Comparison of ENCODE assay signal across 1 cellular context in the genomic region with DNA sequence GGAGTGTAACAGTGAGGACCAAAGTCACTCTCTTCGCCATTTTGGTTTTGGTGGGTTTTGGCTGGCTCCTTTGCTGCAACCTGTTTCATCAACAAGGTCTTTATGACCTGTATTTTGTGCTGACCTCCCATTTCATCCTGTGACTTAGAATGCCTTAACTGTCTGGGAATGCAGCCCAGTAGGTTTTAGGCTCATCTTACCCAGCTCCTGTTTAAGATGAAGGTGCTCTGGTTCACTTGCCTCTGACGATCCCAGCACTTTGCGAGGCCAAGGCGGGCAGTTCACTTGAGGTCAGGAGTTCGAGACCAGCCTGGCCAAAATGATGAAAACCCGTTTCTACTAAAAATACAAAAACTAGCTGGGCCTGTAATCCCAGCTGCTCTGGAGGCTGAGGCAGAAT.
TF ChIP-seq lines count a peak whose summit lies in the region.

No MANE protein-coding gene starts in this region.

TF ChIP-seq in HepG2, 621 proteins besides CTCF, POLR2A, EP300 and RAD21:
- TF ChIP-seq SOX6 (IDR thresholded peaks at IDR 0.05) = no peak
- no peak for TF ChIP-seq SOX6 (CRISPR knock-in tag; IDR thresholded peaks at IDR 0.05)
- TF ChIP-seq, protein P1, sequence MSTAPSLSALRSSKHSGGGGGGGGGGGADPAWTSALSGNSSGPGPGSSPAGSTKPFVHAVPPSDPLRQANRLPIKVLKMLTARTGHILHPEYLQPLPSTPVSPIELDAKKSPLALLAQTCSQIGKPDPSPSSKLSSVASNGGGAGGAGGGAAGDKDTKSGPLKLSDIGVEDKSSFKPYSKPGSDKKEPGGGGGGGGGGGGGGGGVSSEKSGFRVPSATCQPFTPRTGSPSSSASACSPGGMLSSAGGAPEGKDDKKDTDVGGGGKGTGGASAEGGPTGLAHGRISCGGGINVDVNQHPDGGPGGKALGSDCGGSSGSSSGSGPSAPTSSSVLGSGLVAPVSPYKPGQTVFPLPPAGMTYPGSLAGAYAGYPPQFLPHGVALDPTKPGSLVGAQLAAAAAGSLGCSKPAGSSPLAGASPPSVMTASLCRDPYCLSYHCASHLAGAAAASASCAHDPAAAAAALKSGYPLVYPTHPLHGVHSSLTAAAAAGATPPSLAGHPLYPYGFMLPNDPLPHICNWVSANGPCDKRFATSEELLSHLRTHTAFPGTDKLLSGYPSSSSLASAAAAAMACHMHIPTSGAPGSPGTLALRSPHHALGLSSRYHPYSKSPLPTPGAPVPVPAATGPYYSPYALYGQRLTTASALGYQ (CRISPR knock-in tag; IDR thresholded peaks at IDR 0.05) = no peak
- TF ChIP-seq, protein P2, sequence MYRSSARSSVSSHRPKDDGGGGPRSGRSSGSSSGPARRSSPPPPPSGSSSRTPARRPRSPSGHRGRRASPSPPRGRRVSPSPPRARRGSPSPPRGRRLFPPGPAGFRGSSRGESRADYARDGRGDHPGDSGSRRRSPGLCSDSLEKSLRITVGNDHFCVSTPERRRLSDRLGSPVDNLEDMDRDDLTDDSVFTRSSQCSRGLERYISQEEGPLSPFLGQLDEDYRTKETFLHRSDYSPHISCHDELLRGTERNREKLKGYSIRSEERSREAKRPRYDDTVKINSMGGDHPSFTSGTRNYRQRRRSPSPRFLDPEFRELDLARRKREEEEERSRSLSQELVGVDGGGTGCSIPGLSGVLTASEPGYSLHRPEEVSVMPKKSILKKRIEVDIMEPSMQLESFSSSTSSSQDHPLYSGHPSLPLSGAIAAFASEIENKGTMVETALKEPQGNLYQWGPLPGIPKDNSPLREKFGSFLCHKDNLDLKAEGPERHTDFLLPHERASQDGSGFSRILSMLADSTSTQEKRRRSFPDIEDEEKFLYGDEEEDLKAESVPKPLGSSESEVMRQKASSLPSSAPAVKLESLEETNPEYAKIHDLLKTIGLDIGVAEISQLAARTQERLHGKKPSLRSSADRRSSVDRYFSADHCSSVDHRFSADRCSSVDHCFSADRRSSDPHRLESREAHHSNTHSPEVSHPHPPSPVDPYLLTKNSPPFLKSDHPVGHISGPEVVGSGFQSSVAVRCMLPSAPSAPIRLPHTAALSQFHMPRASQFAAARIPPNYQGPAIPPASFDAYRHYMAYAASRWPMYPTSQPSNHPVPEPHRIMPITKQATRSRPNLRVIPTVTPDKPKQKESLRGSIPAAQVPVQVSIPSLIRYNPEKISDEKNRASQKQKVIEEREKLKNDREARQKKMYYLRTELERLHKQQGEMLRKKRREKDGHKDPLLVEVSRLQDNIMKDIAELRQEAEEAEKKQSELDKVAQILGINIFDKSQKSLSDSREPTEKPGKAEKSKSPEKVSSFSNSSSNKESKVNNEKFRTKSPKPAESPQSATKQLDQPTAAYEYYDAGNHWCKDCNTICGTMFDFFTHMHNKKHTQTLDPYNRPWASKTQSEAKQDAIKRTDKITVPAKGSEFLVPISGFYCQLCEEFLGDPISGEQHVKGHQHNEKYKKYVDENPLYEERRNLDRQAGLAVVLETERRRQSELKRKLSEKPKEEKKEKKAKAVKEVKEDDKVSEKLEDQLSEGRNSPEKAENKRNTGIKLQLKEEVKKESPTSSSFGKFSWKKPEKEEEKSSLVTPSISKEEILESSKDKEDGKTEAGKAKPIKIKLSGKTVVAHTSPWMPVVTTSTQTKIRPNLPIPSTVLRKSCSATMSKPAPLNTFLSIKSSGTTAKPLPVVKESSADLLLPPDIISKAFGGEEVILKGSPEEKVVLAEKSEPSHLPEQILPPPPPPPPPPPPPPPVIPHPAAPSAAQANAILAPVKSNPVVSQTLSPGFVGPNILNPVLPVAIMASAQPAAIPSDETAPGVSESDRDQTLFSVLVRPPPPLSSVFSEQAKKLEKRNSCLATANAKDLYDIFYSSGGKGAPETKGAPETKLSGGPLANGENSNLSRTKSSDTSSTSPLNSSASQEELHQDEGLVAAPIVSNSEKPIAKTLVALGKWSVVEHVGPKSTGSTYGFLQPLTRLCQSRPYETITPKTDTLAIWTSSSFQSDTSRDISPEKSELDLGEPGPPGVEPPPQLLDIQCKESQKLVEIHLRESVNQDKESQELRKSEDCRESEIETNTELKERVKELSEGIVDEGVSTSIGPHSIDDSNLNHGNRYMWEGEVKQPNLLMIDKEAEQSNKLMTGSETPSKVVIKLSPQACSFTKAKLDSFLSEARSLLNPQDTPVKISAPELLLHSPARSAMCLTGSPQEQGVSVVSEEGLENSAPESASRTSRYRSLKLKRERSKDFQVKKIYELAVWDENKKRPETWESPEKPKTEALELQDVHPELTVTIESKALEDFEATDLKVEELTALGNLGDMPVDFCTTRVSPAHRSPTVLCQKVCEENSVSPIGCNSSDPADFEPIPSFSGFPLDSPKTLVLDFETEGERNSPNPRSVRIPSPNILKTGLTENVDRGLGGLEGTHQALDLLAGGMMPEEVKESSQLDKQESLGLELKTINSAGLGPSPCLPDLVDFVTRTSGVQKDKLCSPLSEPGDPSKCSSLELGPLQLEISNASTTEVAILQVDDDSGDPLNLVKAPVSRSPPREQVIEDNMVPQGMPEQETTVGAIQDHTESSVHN (CRISPR knock-in tag; IDR thresholded peaks at IDR 0.05) = no peak
- no peak for TF ChIP-seq JARID2 (CRISPR knock-in tag; IDR thresholded peaks at IDR 0.05; ENCODE audit: insufficient replicate concordance)
- TF ChIP-seq, protein P3, sequence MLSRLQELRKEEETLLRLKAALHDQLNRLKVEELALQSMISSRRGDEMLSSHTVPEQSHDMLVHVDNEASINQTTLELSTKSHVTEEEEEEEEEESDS (CRISPR knock-in tag; IDR thresholded peaks at IDR 0.05; ENCODE audit: borderline replicate concordance) = no peak
- no peak for TF ChIP-seq PAF1 (CRISPR knock-in tag; IDR thresholded peaks at IDR 0.05)
- TF ChIP-seq ZFP36 (IDR thresholded peaks at IDR 0.05; ENCODE audit: borderline replicate concordance, low read depth, low read length, partially characterized antibody) = no peak
- TF ChIP-seq ZNF484 (CRISPR knock-in tag; IDR thresholded peaks at IDR 0.05; ENCODE audit: borderline replicate concordance, low read depth) = no peak
- TF ChIP-seq RORA (CRISPR knock-in tag; IDR thresholded peaks at IDR 0.05) = no peak
- TF ChIP-seq RFXANK (CRISPR knock-in tag; IDR thresholded peaks at IDR 0.05) = no peak
- TF ChIP-seq ZNF737 (CRISPR knock-in tag; IDR thresholded peaks at IDR 0.05; ENCODE audit: borderline replicate concordance) = no peak
- TF ChIP-seq NKX3-1 (CRISPR knock-in tag; IDR thresholded peaks at IDR 0.05) = no peak
- TF ChIP-seq ZNF558 (CRISPR knock-in tag; IDR thresholded peaks at IDR 0.05; ENCODE audit: borderline replicate concordance) = no peak
- TF ChIP-seq ZFP37 (CRISPR knock-in tag; IDR thresholded peaks at IDR 0.05; ENCODE audit: borderline replicate concordance) = no peak
- TF ChIP-seq TAF15 (IDR thresholded peaks at IDR 0.05; ENCODE audit: low read depth, low read length, poor library complexity, severe bottlenecking) = no peak
- no peak for TF ChIP-seq ETV6 (CRISPR knock-in tag; conservative IDR thresholded peaks at IDR 0.05)
- TF ChIP-seq ZSCAN21 (CRISPR knock-in tag; IDR thresholded peaks at IDR 0.05; ENCODE audit: borderline replicate concordance) = no peak
